Comparison of ENCODE assay signal across 9 cellular contexts in genomic region chr18:54357082-54357659, GRCh38. TPM values are rescaled to one million over a fixed set of nuclear protein-coding genes. Genes with fewer than 3 reads are reported as not detected.
DNase-seq lines count a peak whose midpoint lies in the region; ATAC-seq lines count a peak whose summit lies in the region.
"Had no signal": no experiment of that assay in that cellular context is flagged by ENCODE, and none has a peak within 500 bp of the region (broad histone marks: within the 10 kb centered on the region; RNA-seq: fewer than 3 reads in every experiment).

No MANE protein-coding gene starts in this region.

- H3K9me3 Mint-ChIP-seq in CD8-positive, alpha-beta memory T cell = no peaks in the 10 kb centered on the region
- peaks cover under 1% of the 10 kb centered on the region for H3K9me3 Mint-ChIP-seq in activated naive CD8-positive, alpha-beta T cell treated with anti-CD3 and anti-CD28 coated beads, Interleukin-2, amount 10 ng/mL, durations not matched to agents 7 days and 5 days

- H3K27ac Mint-ChIP-seq in CD8-positive, alpha-beta memory T cell = peak overlapping the region; percentile 80 to 99 (median 96)
- peak overlapping the region; percentile 98 for H3K27ac Mint-ChIP-seq in activated naive CD8-positive, alpha-beta T cell treated with anti-CD3 and anti-CD28 coated beads, Interleukin-2, amount 10 ng/mL, durations not matched to agents 7 days and 5 days

- H3K9ac ChIP-seq in HUES64 (ENCODE audit: low read depth, low read length) = peak overlapping the region; percentile 80
- peak overlapping the region; percentile 70 for H3K9ac ChIP-seq in iPS-18a (ENCODE audit: low read length)

- peaks cover 0 to 15% (median 3%) of the 10 kb centered on the region in 3 donors for H3K36me3 Mint-ChIP-seq in CD8-positive, alpha-beta memory T cell
- peaks cover 16% of the 10 kb centered on the region for H3K36me3 Mint-ChIP-seq in activated naive CD8-positive, alpha-beta T cell treated with anti-CD3 and anti-CD28 coated beads, Interleukin-2, amount 10 ng/mL, durations not matched to agents 7 days and 5 days

- no peaks in the 10 kb centered on the region for H3K9me3 ChIP-seq in CD8-positive, alpha-beta memory T cell (ENCODE audit: low read length)
- H3K9me3 ChIP-seq in HUES64 (ENCODE audit: insufficient read depth, low read depth, low read length) (no peaks in the 10 kb centered on the region; the same call in 1 of the 2 replicates), iPS-18a (ENCODE audit: control insufficient read depth, low read depth, low read length) (no peaks in the 10 kb centered on the region)

- peaks cover 12% of the 10 kb centered on the region for H3K4me1 ChIP-seq in CD8-positive, alpha-beta memory T cell (ENCODE audit: insufficient read depth, low read length)
- peaks cover 22% of the 10 kb centered on the region for H3K4me1 ChIP-seq in HUES64 (ENCODE audit: insufficient read depth, low read length)
- peaks cover 16% of the 10 kb centered on the region for H3K4me1 ChIP-seq in iPS-18a (ENCODE audit: control insufficient read depth, low read depth, low read length)

- H3K4me1 Mint-ChIP-seq in CD8-positive, alpha-beta memory T cell = peaks cover 16 to 23% (median 22%) of the 10 kb centered on the region in 3 donors
- H3K4me1 Mint-ChIP-seq in activated naive CD8-positive, alpha-beta T cell treated with anti-CD3 and anti-CD28 coated beads, Interleukin-2, amount 10 ng/mL, durations not matched to agents 7 days and 5 days = peaks cover 18% of the 10 kb centered on the region

- WGBS in HUES64 = 1% methylated on average over 15 of the region's 15 CpGs

- POLR2A ChIA-PET in CD8-positive, alpha-beta memory T cell (lab: Charles Lee) = interaction anchor here (0.9 to 1.2 kb wide), 4 partner anchors 87 to 134 kb away, joined by 3 to 5 read pairs (median 4); partner anchors contain the start of genes MBD2 and POLI
- POLR2A ChIA-PET in activated naive CD8-positive, alpha-beta T cell treated with anti-CD3 and anti-CD28 coated beads, Interleukin-2, amount 10 ng/mL, durations not matched to agents 7 days and 5 days (lab: Charles Lee) = interaction anchor here (1.0 to 2.4 kb wide), 7 partner anchors 9 to 134 kb away, joined by 3 to 36 read pairs (median 4); partner anchors contain the start of genes MBD2 and POLI

- peak overlapping the region; percentile 81 for H3K27ac ChIP-seq in CD8-positive, alpha-beta memory T cell (ENCODE audit: low read depth, low read length)
- H3K27ac ChIP-seq in HUES64 (ENCODE audit: low read depth, low read length) (peak overlapping the region; percentile 51), iPS-18a (ENCODE audit: low read length) (peak overlapping the region; percentile 36)

- H3K27me3 Mint-ChIP-seq in CD8-positive, alpha-beta memory T cell = peaks cover 2 to 5% of the 10 kb centered on the region in 2 donors
- peaks cover 8% of the 10 kb centered on the region for H3K27me3 Mint-ChIP-seq in activated naive CD8-positive, alpha-beta T cell treated with anti-CD3 and anti-CD28 coated beads, Interleukin-2, amount 10 ng/mL, durations not matched to agents 7 days and 5 days

- ATAC-seq in GM19463 (IDR thresholded peaks at IDR 0.05; ENCODE audit: unreplicated experiment) = peak; percentile 40
- peak; percentile 46 for ATAC-seq in activated naive CD8-positive, alpha-beta T cell treated with anti-CD3 and anti-CD28 coated beads, Interleukin-2, amount 10 ng/mL, durations not matched to agents 7 days and 5 days (ENCODE audit: low read depth)
- ATAC-seq in stimulated activated naive CD8-positive, alpha-beta T cell treated with anti-CD3 and anti-CD28 coated beads, Interleukin-15, Interleukin-2, amounts not matched to agents 100 U/mL and 50 U/mL, for 24 hours = peak; percentile 58

- CTCF ChIA-PET in CD8-positive, alpha-beta memory T cell (lab: Charles Lee) = interaction anchor here (0.9 to 2.0 kb wide), 9 partner anchors 8 to 134 kb away, joined by 3 to 13 read pairs (median 5); partner anchors contain the start of gene POLI

- H3K4me3 ChIP-seq in CD8-positive, alpha-beta memory T cell (ENCODE audit: low read length) = peak overlapping the region; percentile 95
- peak overlapping the region; percentile 89 for H3K4me3 ChIP-seq in HUES64 (ENCODE audit: low read length)
- H3K4me3 ChIP-seq in iPS-18a (ENCODE audit: low read length) = peak overlapping the region; percentile 81

- DNase-seq in CD8-positive, alpha-beta memory T cell = no peak
- no peak for DNase-seq in activated naive CD8-positive, alpha-beta T cell treated with anti-CD3 and anti-CD28 coated beads, Interleukin-2, amount 10 ng/mL, durations not matched to agents 7 days and 5 days
- no peak for DNase-seq in stimulated activated naive CD8-positive, alpha-beta T cell treated with anti-CD3 and anti-CD28 coated beads, Interleukin-15, Interleukin-2, amounts not matched to agents 100 U/mL and 50 U/mL, for 24 hours
- DNase-seq in NCI-H187 treated with DMSO at 0.1 percent for 48 hours (lab: John Stamatoyannopoulos, UW) (no peak), glomerular visceral epithelial cell (ENCODE audit: extremely low spot score) (no peak)

- peak overlapping the region; percentile 95 to 100 (median 97) for H3K4me3 Mint-ChIP-seq in CD8-positive, alpha-beta memory T cell
- peak overlapping the region; percentile 99 for H3K4me3 Mint-ChIP-seq in activated naive CD8-positive, alpha-beta T cell treated with anti-CD3 and anti-CD28 coated beads, Interleukin-2, amount 10 ng/mL, durations not matched to agents 7 days and 5 days

- no peaks in the 10 kb centered on the region for H3K36me3 ChIP-seq in CD8-positive, alpha-beta memory T cell (ENCODE audit: insufficient read depth, low read length)
- H3K36me3 ChIP-seq in HUES64 (ENCODE audit: insufficient read depth, low read length) = peaks cover 19% of the 10 kb centered on the region
- peaks cover 12% of the 10 kb centered on the region for H3K36me3 ChIP-seq in iPS-18a (ENCODE audit: control insufficient read depth, low read depth, low read length)

- no peaks in the 10 kb centered on the region for H3K27me3 ChIP-seq in CD8-positive, alpha-beta memory T cell (ENCODE audit: insufficient read depth, low read length, poor library complexity, severe bottlenecking)
- H3K27me3 ChIP-seq in HUES64 (ENCODE audit: insufficient read depth, low read length) (no peaks in the 10 kb centered on the region), iPS-18a (ENCODE audit: control insufficient read depth, insufficient read depth, low read length) (no peaks in the 10 kb centered on the region)

RNA-seq across cellular contexts. Expression of gene STARD6, which starts 0.5 kb away (rescaled TPM):
- under 1 TPM in 1 of 2 experiments, not detected in 1; 0.46 TPM for total RNA-seq in CD8-positive, alpha-beta memory T cell
- not detected for polyA plus RNA-seq in CD8-positive, alpha-beta memory T cell
- not detected for polyA plus RNA-seq in HUES64 (2013, experiment 1 of 2)
- not detected for polyA plus RNA-seq in HUES64 (2013, experiment 2 of 2)
- not detected for total RNA-seq in activated naive CD8-positive, alpha-beta T cell treated with anti-CD3 and anti-CD28 coated beads, Interleukin-2, amount 10 ng/mL, durations not matched to agents 7 days and 5 days
- total RNA-seq: SK-MEL-5 had no signal

RNA-seq across cellular contexts. Expression of gene C18orf54, which starts 0.5 kb away (rescaled TPM):
- total RNA-seq in CD8-positive, alpha-beta memory T cell = 10 to 100 TPM; 10.1 to 10.6 TPM
- polyA plus RNA-seq in CD8-positive, alpha-beta memory T cell = 1.1 TPM
- 17.9 TPM for polyA plus RNA-seq in HUES64 (2013, experiment 1 of 2)
- polyA plus RNA-seq in HUES64 (2013, experiment 2 of 2) = 18.6 TPM
- 1 to 10 TPM; 8.0 to 8.5 TPM for total RNA-seq in activated naive CD8-positive, alpha-beta T cell treated with anti-CD3 and anti-CD28 coated beads, Interleukin-2, amount 10 ng/mL, durations not matched to agents 7 days and 5 days
